In genomic region chr2:3604207-3604877, GRCh38 we compare ENCODE assay signal across 19 cellular contexts. TPM values are rescaled to one million over a fixed set of nuclear protein-coding genes. Genes with fewer than 3 reads are reported as not detected.
DNase-seq lines count a peak whose midpoint lies in the region; ATAC-seq and TF ChIP-seq lines count a peak whose summit lies in the region.
"Had no signal": no experiment of that assay in that cellular context is flagged by ENCODE, and none has a peak within 500 bp of the region (broad histone marks: within the 10 kb centered on the region; RNA-seq: fewer than 3 reads in every experiment).

No MANE protein-coding gene starts in this region.

- RAD21 ChIA-PET in HCT116 (lab: Charles Lee; ENCODE audit: low non-redundant PET in 1 of 2, low total read pairs in 2 of 2, uncharacterized antibody in 2 of 2, unreplicated experiment in 2 of 2): no interaction called here

- TF ChIP-seq RAD21 in HCT116 (IDR thresholded peaks at IDR 0.05; ENCODE audit: low read depth) (no peak), liver (IDR thresholded peaks at IDR 0.05) (no peak)

- WGBS in liver: 86% methylated on average over 16 of the region's 16 CpGs
- WGBS in gastroesophageal sphincter (ENCODE audit: low coverage in 1 of 2), 2 donors: 69 to 93% methylated on average over 3 to 4 of the region's 16 CpGs

- H3K9me3 ChIP-seq in HCT116 (ENCODE audit: control insufficient read depth in 1 of 2, insufficient read depth in 1 of 2, low read depth in 1 of 2, low read length in 2 of 2): no peaks in the 10 kb centered on the region
- H3K9me3 ChIP-seq in adipocyte (ENCODE audit: control insufficient read depth, low read length): no peaks in the 10 kb centered on the region
- H3K9me3 ChIP-seq in liver (ENCODE audit: control insufficient read depth in 4 of 4, low read length in 3 of 4): no peaks in the 10 kb centered on the region
- no peaks in the 10 kb centered on the region for H3K9me3 ChIP-seq in gastroesophageal sphincter
- H3K9me3 ChIP-seq: adrenal gland, pancreas, vagina had no signal

- TF ChIP-seq POLR2A in HCT116 (IDR thresholded peaks at IDR 0.05; ENCODE audit: borderline replicate concordance, extremely low read depth, insufficient read depth, insufficient read length): no peak
- no peak for TF ChIP-seq POLR2A in gastroesophageal sphincter (IDR thresholded peaks at IDR 0.05)

- no peaks in the 10 kb centered on the region for H3K79me2 ChIP-seq in HCT116 (ENCODE audit: insufficient read depth, low read length)

- CTCF ChIA-PET in HCT116 (lab: Charles Lee): no interaction called here

- H3K4me1 ChIP-seq in HCT116 (ENCODE audit: control insufficient read depth in 1 of 2, insufficient read depth in 2 of 2, low read length in 2 of 2) (peaks cover 12 to 19% of the 10 kb centered on the region in 2 experiments), adipocyte (ENCODE audit: control insufficient read depth, insufficient read depth, low read length) (peaks cover 7% of the 10 kb centered on the region), liver (ENCODE audit: control insufficient read depth in 4 of 4, insufficient read depth in 4 of 4, low read length in 3 of 4) (peaks cover 3 to 37% (median 22%) of the 10 kb centered on the region in 4 donors), gastroesophageal sphincter (no peaks in the 10 kb centered on the region), foreskin keratinocyte (no peaks in the 10 kb centered on the region)
- H3K4me1 ChIP-seq: pancreas, vagina had no signal

- H3K27ac ChIP-seq in 22Rv1 (peak overlapping the region; percentile 67), HCT116 (ENCODE audit: low read depth, low read length) (peak overlapping the region; percentile 38), liver (ENCODE audit: low read depth in 1 of 2, low read length in 2 of 2) (peak overlapping the region; percentile 49 to 62), gastroesophageal sphincter (no peak overlapping the region), foreskin keratinocyte (no peak overlapping the region)
- H3K27ac ChIP-seq: epithelial cell of prostate, pancreas, vagina had no signal

- no TSS peak for BruUV-seq in HCT116 (replicated peaks; lab: Mats Ljungman, UMichigan)

- TF ChIP-seq CTCF in 22Rv1 (IDR thresholded peaks at IDR 0.05): no peak
- no peak for TF ChIP-seq CTCF in HCT116 (IDR thresholded peaks at IDR 0.05 in 2 of 3, conservative IDR thresholded peaks at IDR 0.05 in 1 of 3; ENCODE audit: borderline replicate concordance in 1 of 3, insufficient read depth in 1 of 3, low read depth in 2 of 3, low read length in 2 of 3)
- TF ChIP-seq CTCF in liver (IDR thresholded peaks at IDR 0.05; ENCODE audit: low read depth, low read length, missing input control): no peak
- no peak for TF ChIP-seq CTCF in gastroesophageal sphincter (IDR thresholded peaks at IDR 0.05)
- TF ChIP-seq CTCF in foreskin keratinocyte (conservative IDR thresholded peaks at IDR 0.05): no peak

- no peak for ATAC-seq in HCT116
- ATAC-seq in HG02642 (IDR thresholded peaks at IDR 0.05; ENCODE audit: poor library complexity, unreplicated experiment): no peak
- ATAC-seq in gastroesophageal sphincter: no peak
- ATAC-seq in foreskin keratinocyte: no peak

- DNase-seq in HCT116 (ENCODE audit: low read depth, low spot score) (no peak), adipocyte (ENCODE audit: low read depth) (no peak), NAMALWA (ENCODE audit: low spot score) (no peak), foreskin keratinocyte (no peak)
- DNase-seq: activated CD4-positive, alpha-beta T cell treated with anti-CD3 and anti-CD28 coated beads for 36 hours; kidney glomerular epithelial cell; NCI-H2029 treated with DMSO at 0.1 percent for 48 hours; NCI-H524 treated with DMSO at 0.1 percent for 48 hours; RPMI8226; stimulated activated CD4-positive, alpha-beta T cell treated with anti-CD3 and anti-CD28 coated beads, Interleukin-12 subunit alpha, Interleukin-12 subunit beta, amount 100 ng/mL, for 4 hours had no signal

- H2AFZ ChIP-seq in HCT116 (ENCODE audit: low read depth, low read length, poor library complexity, severe bottlenecking): no peak overlapping the region

- no peaks in the 10 kb centered on the region for H3K36me3 ChIP-seq in HCT116 (ENCODE audit: control insufficient read depth in 1 of 2, insufficient read depth in 2 of 2, low read length in 2 of 2)
- H3K36me3 ChIP-seq in adipocyte (ENCODE audit: control insufficient read depth, insufficient read depth, low read length, severe bottlenecking): no peaks in the 10 kb centered on the region
- no peaks in the 10 kb centered on the region for H3K36me3 ChIP-seq in liver (ENCODE audit: control insufficient read depth in 4 of 4, insufficient read depth in 3 of 4, low read depth in 1 of 4, low read length in 3 of 4)
- no peaks in the 10 kb centered on the region for H3K36me3 ChIP-seq in gastroesophageal sphincter
- H3K36me3 ChIP-seq: adrenal gland, pancreas, vagina had no signal

- no peaks in the 10 kb centered on the region for H4K20me1 ChIP-seq in HCT116 (ENCODE audit: insufficient read depth)

- H3K4me3 ChIP-seq in HCT116 (replicated peaks in 1 of 2; ENCODE audit: low read depth in 1 of 2, low read length in 2 of 2) (no peak overlapping the region), adipocyte (ENCODE audit: low read length) (no peak overlapping the region), liver (ENCODE audit: low read depth in 1 of 3, low read length in 3 of 3) (no peak overlapping the region), gastroesophageal sphincter (no peak overlapping the region)
- H3K4me3 ChIP-seq: adrenal gland, pancreas, vagina had no signal

- POLR2A ChIA-PET in HCT116 (lab: Charles Lee): no interaction called here

- TF ChIP-seq EP300 in gastroesophageal sphincter (IDR thresholded peaks at IDR 0.05): no peak

- intact Hi-C loops in HCT116 (cut with micrococcal nuclease): no loop called here

- H3K4me2 ChIP-seq in HCT116 (ENCODE audit: low read length): peak overlapping the region; percentile 74; the same call in 1 of the 2 replicates

- H3K9me2 ChIP-seq in HCT116 (ENCODE audit: insufficient read depth): no peaks in the 10 kb centered on the region

- H3K27me3 ChIP-seq in HCT116 (ENCODE audit: insufficient read depth, low read length) (no peaks in the 10 kb centered on the region), adipocyte (replicated peaks; ENCODE audit: control insufficient read depth, insufficient read depth, low read length) (peaks cover 4% of the 10 kb centered on the region), liver (ENCODE audit: control insufficient read depth in 4 of 4, insufficient read depth in 4 of 4, low read length in 3 of 4) (no peaks in the 10 kb centered on the region), gastroesophageal sphincter (peaks cover 15% of the 10 kb centered on the region), foreskin keratinocyte (no peaks in the 10 kb centered on the region)
- H3K27me3 ChIP-seq: adrenal gland, pancreas, vagina had no signal

- H3K9ac ChIP-seq in HCT116 (ENCODE audit: low read length): no peak overlapping the region
- peak overlapping the region; percentile 63 for H3K9ac ChIP-seq in adipocyte (ENCODE audit: low read length)
- H3K9ac ChIP-seq in liver (ENCODE audit: low read depth in 1 of 2, low read length in 2 of 2): no peak overlapping the region

TF ChIP-seq in HCT116, 20 proteins besides CTCF, POLR2A, EP300 and RAD21:
- TF ChIP-seq POLR2AphosphoS5 (IDR thresholded peaks at IDR 0.05; ENCODE audit: low read depth, low read length): no peak
- no peak for TF ChIP-seq FOSL1 (IDR thresholded peaks at IDR 0.05; ENCODE audit: low read depth)
- TF ChIP-seq EZH2 (IDR thresholded peaks at IDR 0.05): no peak

TF ChIP-seq in liver, 16 proteins besides CTCF, POLR2A, EP300 and RAD21:
- peak; percentile 28 for TF ChIP-seq SP1 (IDR thresholded peaks at IDR 0.05)
- peak; percentile 51 for TF ChIP-seq NR2F2 (IDR thresholded peaks at IDR 0.05)
- no peak for TF ChIP-seq HNF4G (IDR thresholded peaks at IDR 0.05)
- TF ChIP-seq FOXA2 (IDR thresholded peaks at IDR 0.05): no peak

RNA-seq across cellular contexts. Expression of gene COLEC11, which starts 9.4 kb away (rescaled TPM):
- total RNA-seq in HCT116 (2021; ENCODE audit: unreplicated experiment) (0.15 TPM), liver (10 to 100 TPM; 31.0 to 62.7 TPM), gastroesophageal sphincter (1 to 10 TPM in 3 of 4 donors, under 1 TPM in 1; 0.57 to 5.0 (median 3.1) TPM), foreskin keratinocyte (not detected in 2 replicates)
- 0.10 TPM in 1 of 2 replicates, not detected in the other for polyA plus RNA-seq in HCT116 (2012)
- polyA plus RNA-seq in liver (100 to 1,000 TPM in 1 of 2 donors, 10 to 100 TPM in 1; 79.1 to 100 TPM), foreskin keratinocyte (not detected in 2 replicates)
- total RNA-seq: vagina had no signal

RNA-seq across cellular contexts. Expression of gene RPS7, which starts 29.3 kb away (rescaled TPM):
- 1,694 TPM for total RNA-seq in HCT116 (2021; ENCODE audit: unreplicated experiment)
- 1,040 and 1,126 TPM in 2 replicates for polyA plus RNA-seq in HCT116 (2012)
- 100 to 1,000 TPM; 523 to 852 TPM for total RNA-seq in liver
- polyA plus RNA-seq in liver: 100 to 1,000 TPM; 315 to 610 TPM
- total RNA-seq in gastroesophageal sphincter: 1,000 to 10,000 TPM; 1,117 to 3,164 (median 3,050) TPM
- total RNA-seq in foreskin keratinocyte: 1,708 and 1,786 TPM in 2 replicates
- polyA plus RNA-seq in foreskin keratinocyte: 2,392 and 2,411 TPM in 2 replicates

RNA-seq across cellular contexts. Expression of gene RNASEH1, which starts 46.2 kb away (rescaled TPM):
- total RNA-seq in HCT116 (2021; ENCODE audit: unreplicated experiment): 38.2 TPM
- 20.6 and 23.2 TPM in 2 replicates for polyA plus RNA-seq in HCT116 (2012)
- 10 to 100 TPM; 10.2 to 18.7 TPM for total RNA-seq in liver
- 10 to 100 TPM; 12.0 to 13.8 TPM for polyA plus RNA-seq in liver
- total RNA-seq in gastroesophageal sphincter: 10 to 100 TPM; 28.1 to 46.2 (median 34.0) TPM
- total RNA-seq in foreskin keratinocyte: 32.0 and 32.8 TPM in 2 replicates
- polyA plus RNA-seq in foreskin keratinocyte: 15.1 and 16.8 TPM in 2 replicates

RNA-seq across cellular contexts. Expression of gene ALLC, which starts 53.7 kb away (rescaled TPM):
- total RNA-seq in HCT116 (2021; ENCODE audit: unreplicated experiment) (not detected), liver (1 to 10 TPM in 1 of 2 donors, under 1 TPM in 1; 0.14 to 1.3 TPM), gastroesophageal sphincter (not detected), foreskin keratinocyte (not detected in 2 replicates)
- not detected in 2 replicates for polyA plus RNA-seq in HCT116 (2012)
- polyA plus RNA-seq in liver (1 to 10 TPM in 1 of 2 donors, under 1 TPM in 1; 0.09 to 1.4 TPM), foreskin keratinocyte (not detected in 2 replicates)
- total RNA-seq: activated CD4-positive, alpha-beta T cell treated with anti-CD3 and anti-CD28 coated beads for 36 hours; pancreas; T-helper 2 cell treated with Interferon-gamma antibody and Interleukin-4, amounts not matched to agents 100 ng/mL and 5 ng/mL, for 36 hours; vagina had no signal

Comparison
In these comparisons a context has a peak if more than half of its experiments do, and no peak if none do; other contexts are left out.
1. H3K27ac ChIP-seq: peak in 22Rv1 (single experiment), HCT116 (single experiment) and liver (2 of 2); none in gastroesophageal sphincter (0 of 4) and foreskin keratinocyte (single experiment).
2. RNA of gene COLEC11, which starts 9.4 kb away (total RNA-seq): 31.0 to 62.7 TPM in liver; 0.57 to 5.0 TPM in gastroesophageal sphincter, 0.15 TPM in HCT116 (single experiment) and not detected in foreskin keratinocyte; every median in the first group is over 4 times any median in the second.